In the genomic region with DNA sequence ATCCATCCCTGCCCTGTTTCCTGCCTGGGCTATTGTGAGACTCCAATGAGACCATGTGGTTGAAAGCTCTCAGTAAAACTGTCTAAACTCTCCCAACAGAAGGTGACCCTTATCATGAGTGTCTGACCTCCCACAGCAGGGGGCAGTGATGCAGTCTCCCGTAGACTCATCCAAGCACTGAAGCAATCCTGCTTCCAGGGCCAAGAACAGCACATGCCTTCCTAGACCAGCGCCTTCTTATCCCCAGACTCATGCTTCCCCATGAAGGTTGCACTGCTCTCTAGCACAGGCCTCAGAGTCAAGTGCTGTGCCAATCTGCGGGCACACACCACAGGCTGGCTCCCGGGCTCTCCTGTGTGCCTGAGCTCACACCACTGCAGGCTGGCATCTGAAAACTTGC, we compare ENCODE assay signal across 9 cellular contexts.
DNase-seq lines count a peak whose midpoint lies in the region; ATAC-seq, FAIRE-seq and TF ChIP-seq lines count a peak whose summit lies in the region.
"Had no signal": no experiment of that assay in that cellular context is flagged by ENCODE, and none has a peak within 500 bp of the region (broad histone marks: within the 10 kb centered on the region; RNA-seq: fewer than 3 reads in every experiment).

No MANE protein-coding gene starts in this region.

- no peak overlapping the region for H3K27ac ChIP-seq in pancreas

- 76 to 78% methylated on average over 4 of the region's 4 CpGs for WGBS in pancreas, 2 donors

- peak in 3 of 4 donors; percentile 8 to 51 (median 37) for ATAC-seq in pancreas
- ATAC-seq in GM21529 (IDR thresholded peaks at IDR 0.05; ENCODE audit: unreplicated experiment): no peak
- ATAC-seq in HG02970 (IDR thresholded peaks at IDR 0.05; ENCODE audit: low FRiP score, unreplicated experiment): no peak

- intact Hi-C loops in pancreas (cut with DNase I): no loop called here

- DNase-seq in AG10803 (ENCODE audit: low read depth) (peak; percentile 78), RKO (ENCODE audit: low spot score) (peak; percentile 4), foreskin fibroblast (peak; percentile 89 to 91), pancreas (no peak), KG1 (lab: John Stamatoyannopoulos, UW) (no peak), NCI-H1417 treated with DMSO at 0.1 percent for 48 hours (lab: John Stamatoyannopoulos, UW) (no peak)
- DNase-seq: Kasumi-1 had no signal

- FAIRE-seq in pancreas (lab: Jason Lieb, UNC): no peak

- peaks cover 8 to 90% (median 69%) of the 10 kb centered on the region in 3 donors for H3K36me3 ChIP-seq in pancreas

- H3K4me1 ChIP-seq in pancreas: no peaks in the 10 kb centered on the region

- no peak overlapping the region for H3K4me3 ChIP-seq in AG10803 (ENCODE audit: low read length)
- H3K4me3 ChIP-seq in foreskin fibroblast (ENCODE audit: low read depth in 1 of 2, low read length in 2 of 2): no peak overlapping the region
- no peak overlapping the region for H3K4me3 ChIP-seq in pancreas

- H3K9me3 ChIP-seq in pancreas: no peaks in the 10 kb centered on the region

- H3K27me3 ChIP-seq in pancreas: no peaks in the 10 kb centered on the region

- peak; percentile 58 for TF ChIP-seq CTCF in AG10803 (conservative IDR thresholded peaks at IDR 0.05; ENCODE audit: low read length)
- TF ChIP-seq CTCF in foreskin fibroblast (IDR thresholded peaks at IDR 0.05; ENCODE audit: low read depth, low read length): peak; percentile 42
- TF ChIP-seq CTCF in pancreas (IDR thresholded peaks at IDR 0.05): no peak

Comparison
In these comparisons a context has a peak if more than half of its experiments do, and no peak if none do; other contexts are left out.
1. DNase-seq: peak in AG10803 (single experiment), RKO (single experiment) and foreskin fibroblast (2 of 2); none in pancreas (0 of 6), KG1 (single experiment) and NCI-H1417 treated with DMSO at 0.1 percent for 48 hours (single experiment).
2. CTCF ChIP-seq: peak in AG10803 (single experiment) and foreskin fibroblast (single experiment); none in pancreas (0 of 4).
3. ATAC-seq: peak in pancreas (3 of 4); none in GM21529 (single experiment) and HG02970 (single experiment).